Comparison of ENCODE assay signal across 12 cellular contexts in the genomic region with DNA sequence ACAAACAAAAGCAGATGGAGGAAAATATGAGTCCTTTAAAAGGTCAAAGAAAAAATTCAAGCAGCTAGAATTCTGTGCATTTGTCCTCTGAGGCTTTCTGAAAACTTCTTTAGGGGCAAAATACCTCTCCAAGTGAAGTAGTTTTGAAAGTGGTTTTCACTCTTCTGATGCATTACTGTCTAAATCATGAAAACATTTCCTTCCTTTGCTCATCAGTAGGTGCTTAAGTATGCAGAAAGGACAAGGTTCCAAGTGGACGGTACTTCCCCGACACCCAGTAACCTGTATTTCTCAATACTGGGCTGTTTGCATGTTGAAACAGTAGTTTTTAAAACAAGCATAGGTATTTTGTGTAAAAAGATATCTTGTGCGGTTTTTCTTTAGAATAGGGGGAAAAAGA.
DNase-seq lines count a peak whose midpoint lies in the region; ATAC-seq and TF ChIP-seq lines count a peak whose summit lies in the region.
"Had no signal": no experiment of that assay in that cellular context is flagged by ENCODE, and none has a peak within 500 bp of the region (broad histone marks: within the 10 kb centered on the region; RNA-seq: fewer than 3 reads in every experiment).

No MANE protein-coding gene starts in this region.

- H3K4me1 Mint-ChIP-seq in activated CD4-positive, alpha-beta memory T cell treated with anti-CD3 and anti-CD28 coated beads for 36 hours (ENCODE audit: low read depth) = peaks cover 5% of the 10 kb centered on the region
- H3K4me1 Mint-ChIP-seq in activated CD4-positive, alpha-beta memory T cell treated with anti-CD3 and anti-CD28 coated beads, Interleukin-2, amount 10 ng/mL, durations not matched to agents 7 days and 5 days = peaks cover 8% of the 10 kb centered on the region

- no peaks in the 10 kb centered on the region for H3K36me3 Mint-ChIP-seq in activated CD4-positive, alpha-beta memory T cell treated with anti-CD3 and anti-CD28 coated beads for 36 hours
- no peaks in the 10 kb centered on the region for H3K36me3 Mint-ChIP-seq in activated CD4-positive, alpha-beta memory T cell treated with anti-CD3 and anti-CD28 coated beads, Interleukin-2, amount 10 ng/mL, durations not matched to agents 7 days and 5 days (ENCODE audit: low read depth)

- no peak overlapping the region for H3K27ac Mint-ChIP-seq in activated CD4-positive, alpha-beta memory T cell treated with anti-CD3 and anti-CD28 coated beads for 36 hours
- H3K27ac Mint-ChIP-seq in activated CD4-positive, alpha-beta memory T cell treated with anti-CD3 and anti-CD28 coated beads, Interleukin-2, amount 10 ng/mL, durations not matched to agents 7 days and 5 days = no peak overlapping the region

- H3K27me3 Mint-ChIP-seq in activated CD4-positive, alpha-beta memory T cell treated with anti-CD3 and anti-CD28 coated beads for 36 hours = no peaks in the 10 kb centered on the region
- H3K27me3 Mint-ChIP-seq in activated CD4-positive, alpha-beta memory T cell treated with anti-CD3 and anti-CD28 coated beads, Interleukin-2, amount 10 ng/mL, durations not matched to agents 7 days and 5 days = peaks cover 5% of the 10 kb centered on the region

- no peak overlapping the region for H3K4me3 Mint-ChIP-seq in activated CD4-positive, alpha-beta memory T cell treated with anti-CD3 and anti-CD28 coated beads for 36 hours
- no peak overlapping the region for H3K4me3 Mint-ChIP-seq in activated CD4-positive, alpha-beta memory T cell treated with anti-CD3 and anti-CD28 coated beads, Interleukin-2, amount 10 ng/mL, durations not matched to agents 7 days and 5 days

- H3K9me3 Mint-ChIP-seq in activated CD4-positive, alpha-beta memory T cell treated with anti-CD3 and anti-CD28 coated beads for 36 hours = no peaks in the 10 kb centered on the region
- H3K9me3 Mint-ChIP-seq in activated CD4-positive, alpha-beta memory T cell treated with anti-CD3 and anti-CD28 coated beads, Interleukin-2, amount 10 ng/mL, durations not matched to agents 7 days and 5 days = no peaks in the 10 kb centered on the region

- CTCF ChIA-PET in activated CD4-positive, alpha-beta memory T cell treated with anti-CD3 and anti-CD28 coated beads for 36 hours (lab: Charles Lee) = no interaction called here
- CTCF ChIA-PET in activated CD4-positive, alpha-beta memory T cell treated with anti-CD3 and anti-CD28 coated beads, Interleukin-2, amount 10 ng/mL, durations not matched to agents 7 days and 5 days (lab: Charles Lee) = no interaction called here

- TF ChIP-seq CTCF in omental fat pad (IDR thresholded peaks at IDR 0.05) = no peak

- ATAC-seq in GM21737 (IDR thresholded peaks at IDR 0.05; ENCODE audit: unreplicated experiment) (peak; percentile 45), HG03432 (IDR thresholded peaks at IDR 0.05; ENCODE audit: unreplicated experiment) (peak; percentile 56), omental fat pad (ENCODE audit: low FRiP score) (peak; percentile 85), GM21381 (IDR thresholded peaks at IDR 0.05; ENCODE audit: unreplicated experiment) (no peak)

- intact Hi-C loops in activated CD4-positive, alpha-beta memory T cell treated with anti-CD3 and anti-CD28 coated beads for 36 hours (cut with micrococcal nuclease) = no loop called here

- DNase-seq in activated CD4-positive, alpha-beta memory T cell treated with anti-CD3 and anti-CD28 coated beads for 36 hours = peak; percentile 16
- no peak for DNase-seq in activated CD4-positive, alpha-beta memory T cell treated with anti-CD3 and anti-CD28 coated beads, Interleukin-2, amount 10 ng/mL, durations not matched to agents 7 days and 5 days
- DNase-seq in omental fat pad (ENCODE audit: low spot score) = no peak
- no peak for DNase-seq in midbrain (lab: John Stamatoyannopoulos, UW)
- DNase-seq in DMS 273 (lab: John Stamatoyannopoulos, UW; ENCODE audit: unreplicated experiment) = no peak
- DNase-seq: foreskin fibroblast, NCI-H1694, SJCRH30, small intestine had no signal

- POLR2A ChIA-PET in activated CD4-positive, alpha-beta memory T cell treated with anti-CD3 and anti-CD28 coated beads for 36 hours (lab: Charles Lee) = no interaction called here
- POLR2A ChIA-PET in activated CD4-positive, alpha-beta memory T cell treated with anti-CD3 and anti-CD28 coated beads, Interleukin-2, amount 10 ng/mL, durations not matched to agents 7 days and 5 days (lab: Charles Lee) = no interaction called here
